In genomic region chr1:67736750-67737149, GRCh38 we compare ENCODE assay signal across 1 cellular context.
TF ChIP-seq lines count a peak whose summit lies in the region.

No MANE protein-coding gene starts in this region.

TF ChIP-seq in K562, 482 proteins besides CTCF, POLR2A, EP300 and RAD21 (continued from another document):
- 0 out of 4 replicates have a peak, but pooled peaks have one; percentile 19 to 31 for TF ChIP-seq KDM1A (IDR thresholded peaks at IDR 0.05)
- no peak for TF ChIP-seq CBFA2T2 (conservative IDR thresholded peaks at IDR 0.05)
- TF ChIP-seq EP400 (IDR thresholded peaks at IDR 0.05) = no peak
